1 cellular context compared by ENCODE assay signal in the genomic region with DNA sequence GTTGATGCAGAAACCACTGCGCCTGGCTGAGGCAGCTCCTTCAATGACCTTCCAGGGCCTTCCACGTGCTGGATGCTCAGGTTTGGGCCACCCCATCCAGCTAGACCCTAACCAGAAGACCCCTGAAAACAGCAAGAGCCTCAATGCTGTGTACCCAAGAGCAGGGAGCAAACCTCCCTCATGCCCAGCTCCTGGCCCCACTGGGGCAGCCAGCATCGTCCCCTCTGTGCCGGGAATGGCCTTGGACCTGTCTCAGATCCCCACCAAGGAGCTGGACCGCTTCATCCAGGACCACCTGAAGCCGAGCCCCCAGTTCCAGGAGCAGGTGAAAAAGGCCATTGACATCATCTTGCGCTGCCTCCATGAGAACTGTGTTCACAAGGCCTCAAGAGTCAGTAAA.
TF ChIP-seq lines count a peak whose summit lies in the region.

No MANE protein-coding gene starts in this region.

TF ChIP-seq in GM12891, 5 proteins besides CTCF, POLR2A, EP300 and RAD21:
- TF ChIP-seq TAF1 (IDR thresholded peaks at IDR 0.05; ENCODE audit: low read depth, low read length) (no peak), POU2F2 (IDR thresholded peaks at IDR 0.05; ENCODE audit: low read depth, low read length) (no peak), SPI1 (IDR thresholded peaks at IDR 0.05; ENCODE audit: low read depth, low read length) (no peak), POLR2AphosphoS5 (IDR thresholded peaks at IDR 0.05; ENCODE audit: low read depth, low read length) (no peak), PAX5 (IDR thresholded peaks at IDR 0.05; ENCODE audit: insufficient read depth, low read length, severe bottlenecking) (no peak)
